In genomic region chr7:118836933-118837332, GRCh38 we compare ENCODE assay signal across 12 cellular contexts.
A peak's percentile ranks its signal among the peaks of the same experiment; 100 is the strongest.
DNase-seq lines count a peak whose midpoint lies in the region; ATAC-seq and TF ChIP-seq lines count a peak whose summit lies in the region.
"Had no signal": no experiment of that assay in that cellular context is flagged by ENCODE, and none has a peak within 500 bp of the region (broad histone marks: within the 10 kb centered on the region; RNA-seq: fewer than 3 reads in every experiment).

No MANE protein-coding gene starts in this region.

- H3K4me3 ChIP-seq in esophagus muscularis mucosa, result no peak overlapping the region
- H3K4me3 ChIP-seq: body of pancreas had no signal

- no peak for TF ChIP-seq EP300 in esophagus muscularis mucosa (IDR thresholded peaks at IDR 0.05)

- no peak for TF ChIP-seq CTCF in esophagus muscularis mucosa (IDR thresholded peaks at IDR 0.05)

- no peak for DNase-seq in DMS 273 treated with DMSO at 0.1 percent for 48 hours (lab: John Stamatoyannopoulos, UW)
- DNase-seq in NOMO-1 (lab: John Stamatoyannopoulos, UW; ENCODE audit: unreplicated experiment in 2 of 2), result no peak
- DNase-seq in NCI-H82 (lab: John Stamatoyannopoulos, UW), result no peak
- DNase-seq in esophagus muscularis mucosa (ENCODE audit: extremely low spot score), result no peak
- DNase-seq: body of pancreas, NCI-H1092, right cardiac atrium had no signal

- ATAC-seq in GM18505 (IDR thresholded peaks at IDR 0.05; ENCODE audit: unreplicated experiment), result peak; percentile 100
- peak; percentile 95 for ATAC-seq in GM19452 (IDR thresholded peaks at IDR 0.05; ENCODE audit: unreplicated experiment)
- peak; percentile 97 for ATAC-seq in HG02870 (IDR thresholded peaks at IDR 0.05; ENCODE audit: unreplicated experiment)
- peak; percentile 97 for ATAC-seq in HG03520 (IDR thresholded peaks at IDR 0.05; ENCODE audit: unreplicated experiment)
- ATAC-seq: body of pancreas, right cardiac atrium had no signal

- H3K9me3 ChIP-seq in esophagus muscularis mucosa, result peaks cover 0 to 9% (median 2%) of the 10 kb centered on the region in 4 donors

- H3K36me3 ChIP-seq in esophagus muscularis mucosa, result no peaks in the 10 kb centered on the region

- WGBS in esophagus muscularis mucosa, result 91% methylated on average over 2 of the region's 2 CpGs

- H3K4me1 ChIP-seq in esophagus muscularis mucosa, result no peaks in the 10 kb centered on the region
- H3K4me1 ChIP-seq: body of pancreas had no signal

- intact Hi-C loops in esophagus muscularis mucosa (cut with DNase I), result no loop called here

- H3K27ac ChIP-seq in esophagus muscularis mucosa (replicated peaks in 1 of 4), result no peak overlapping the region
- H3K27ac ChIP-seq: body of pancreas, HL-60 had no signal

- TF ChIP-seq POLR2A in GM18505 (IDR thresholded peaks at IDR 0.05; ENCODE audit: borderline replicate concordance, extremely low read depth, insufficient read depth, insufficient read length) (no peak), esophagus muscularis mucosa (IDR thresholded peaks at IDR 0.05; ENCODE audit: low read depth) (no peak)

- H3K27me3 ChIP-seq in esophagus muscularis mucosa, result no peaks in the 10 kb centered on the region
- H3K27me3 ChIP-seq: body of pancreas had no signal
